In genomic region chr19:49676690-49677231, GRCh38 we compare ENCODE assay signal across 1 cellular context.
TF ChIP-seq lines count a peak whose summit lies in the region.

No MANE protein-coding gene starts in this region.

TF ChIP-seq in K562, 482 proteins besides CTCF, POLR2A, EP300 and RAD21 (continues in another document):
- TF ChIP-seq, protein P1, sequence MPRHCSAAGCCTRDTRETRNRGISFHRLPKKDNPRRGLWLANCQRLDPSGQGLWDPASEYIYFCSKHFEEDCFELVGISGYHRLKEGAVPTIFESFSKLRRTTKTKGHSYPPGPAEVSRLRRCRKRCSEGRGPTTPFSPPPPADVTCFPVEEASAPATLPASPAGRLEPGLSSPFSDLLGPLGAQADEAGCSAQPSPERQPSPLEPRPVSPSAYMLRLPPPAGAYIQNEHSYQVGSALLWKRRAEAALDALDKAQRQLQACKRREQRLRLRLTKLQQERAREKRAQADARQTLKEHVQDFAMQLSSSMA (CRISPR knock-in tag; IDR thresholded peaks at IDR 0.05): no peak
- TF ChIP-seq MEF2D (tag; conservative IDR thresholded peaks at IDR 0.05; ENCODE audit: low read depth) (no peak), JUN (IDR thresholded peaks at IDR 0.05; ENCODE audit: borderline replicate concordance, low read depth, low read length) (no peak), JUN (CRISPR knock-in tag; IDR thresholded peaks at IDR 0.05; ENCODE audit: borderline replicate concordance) (no peak), HCFC1 (IDR thresholded peaks at IDR 0.05; ENCODE audit: low read depth, low read length) (0 out of 2 replicates have a peak, but pooled peaks have one; percentile 19), RFX5 (IDR thresholded peaks at IDR 0.05; ENCODE audit: low read depth, low read length) (peak; percentile 36; the same call in 1 of the 2 replicates), FOS (IDR thresholded peaks at IDR 0.05; ENCODE audit: extremely low read depth, insufficient read length) (peak; percentile 97), SP2 (IDR thresholded peaks at IDR 0.05; ENCODE audit: extremely low read depth, low read depth, low read length, poor library complexity, severe bottlenecking) (peak; percentile 95), ZNF174 (CRISPR knock-in tag; IDR thresholded peaks at IDR 0.05) (no peak), HDAC6 (IDR thresholded peaks at IDR 0.05; ENCODE audit: low read depth, low read length) (no peak), NCOA4 (IDR thresholded peaks at IDR 0.05; ENCODE audit: partially characterized antibody) (no peak), ZNF3 (CRISPR knock-in tag; IDR thresholded peaks at IDR 0.05) (no peak), TEAD1 (CRISPR knock-in tag; IDR thresholded peaks at IDR 0.05) (no peak), ZNF24 (IDR thresholded peaks at IDR 0.05) (no peak), ARID2 (IDR thresholded peaks at IDR 0.05) (no peak), RBM15 (IDR thresholded peaks at IDR 0.05; ENCODE audit: insufficient read depth, low read length) (no peak), NR2C1 (IDR thresholded peaks at IDR 0.05) (peak; percentile 93), NR2C1 (tag; IDR thresholded peaks at IDR 0.05) (peak; percentile 89), ZNF23 (CRISPR knock-in tag; IDR thresholded peaks at IDR 0.05) (no peak), TBP (optimal IDR thresholded peaks at IDR 0.05; ENCODE audit: low read depth, low read length) (peak; percentile 94), ZNF124 (CRISPR knock-in tag; IDR thresholded peaks at IDR 0.05) (no peak), MTA3 (IDR thresholded peaks at IDR 0.05; ENCODE audit: borderline replicate concordance) (peak; percentile 95), GABPA (tag; conservative IDR thresholded peaks at IDR 0.05; ENCODE audit: low read depth) (peak; percentile 79), ZFP36 (IDR thresholded peaks at IDR 0.05; ENCODE audit: low read depth, low read length, partially characterized antibody) (no peak), ATF1 (CRISPR knock-in tag; IDR thresholded peaks at IDR 0.05) (no peak; the same call in 1 of the 2 replicates), ATF1 (tag; IDR thresholded peaks at IDR 0.05) (peak; percentile 98), ATF6 (CRISPR knock-in tag; IDR thresholded peaks at IDR 0.05) (no peak), FOXA3 (CRISPR knock-in tag; conservative IDR thresholded peaks at IDR 0.05 in 1 of 2, IDR thresholded peaks at IDR 0.05 in 1 of 2) (no peak), XRCC5 (IDR thresholded peaks at IDR 0.05; ENCODE audit: low read depth, low read length) (0 out of 2 replicates have a peak, but pooled peaks have one; percentile 38), MGA (IDR thresholded peaks at IDR 0.05) (no peak), ZBTB7A (IDR thresholded peaks at IDR 0.05; ENCODE audit: borderline replicate concordance, control insufficient read depth, low read depth, low read length) (peak; percentile 91; the same call in 1 of the 2 replicates), PYGO2 (tag; IDR thresholded peaks at IDR 0.05) (no peak), NFE2 (IDR thresholded peaks at IDR 0.05; ENCODE audit: low read depth) (peak; percentile 83), CHD2 (IDR thresholded peaks at IDR 0.05; ENCODE audit: low read depth, low read length) (peak; percentile 83), ZNF134 (CRISPR knock-in tag; conservative IDR thresholded peaks at IDR 0.05) (no peak), NFYB (IDR thresholded peaks at IDR 0.05; ENCODE audit: extremely low read depth, insufficient read length) (peak; percentile 79), BRCA1 (IDR thresholded peaks at IDR 0.05) (no peak), BRCA1 (CRISPR knock-in tag; IDR thresholded peaks at IDR 0.05) (no peak), MEF2A (IDR thresholded peaks at IDR 0.05; ENCODE audit: control insufficient read depth, low read depth, low read length) (no peak), TOE1 (IDR thresholded peaks at IDR 0.05; ENCODE audit: borderline replicate concordance) (no peak), TOE1 (CRISPR knock-in tag; IDR thresholded peaks at IDR 0.05; ENCODE audit: borderline replicate concordance, low read depth) (no peak), ZNF444 (CRISPR knock-in tag; IDR thresholded peaks at IDR 0.05) (no peak), ZNF699 (CRISPR knock-in tag; IDR thresholded peaks at IDR 0.05; ENCODE audit: insufficient replicate concordance) (no peak), MYBL2 (IDR thresholded peaks at IDR 0.05; ENCODE audit: low read depth) (no peak), MYBL2 (CRISPR knock-in tag; IDR thresholded peaks at IDR 0.05; ENCODE audit: borderline replicate concordance) (no peak), SP1 (CRISPR knock-in tag; IDR thresholded peaks at IDR 0.05) (peak; percentile 97), ZNF41 (CRISPR knock-in tag; conservative IDR thresholded peaks at IDR 0.05) (no peak), ASH1L (IDR thresholded peaks at IDR 0.05; ENCODE audit: borderline replicate concordance, low read depth, partially characterized antibody) (peak; percentile 96), ZNF197 (CRISPR knock-in tag; IDR thresholded peaks at IDR 0.05; ENCODE audit: low read depth) (no peak), ELF1 (tag; IDR thresholded peaks at IDR 0.05) (no peak), ZNF445 (CRISPR knock-in tag; IDR thresholded peaks at IDR 0.05; ENCODE audit: low read depth) (no peak), TEAD2 (tag; IDR thresholded peaks at IDR 0.05) (no peak)
- TF ChIP-seq, protein P2, sequence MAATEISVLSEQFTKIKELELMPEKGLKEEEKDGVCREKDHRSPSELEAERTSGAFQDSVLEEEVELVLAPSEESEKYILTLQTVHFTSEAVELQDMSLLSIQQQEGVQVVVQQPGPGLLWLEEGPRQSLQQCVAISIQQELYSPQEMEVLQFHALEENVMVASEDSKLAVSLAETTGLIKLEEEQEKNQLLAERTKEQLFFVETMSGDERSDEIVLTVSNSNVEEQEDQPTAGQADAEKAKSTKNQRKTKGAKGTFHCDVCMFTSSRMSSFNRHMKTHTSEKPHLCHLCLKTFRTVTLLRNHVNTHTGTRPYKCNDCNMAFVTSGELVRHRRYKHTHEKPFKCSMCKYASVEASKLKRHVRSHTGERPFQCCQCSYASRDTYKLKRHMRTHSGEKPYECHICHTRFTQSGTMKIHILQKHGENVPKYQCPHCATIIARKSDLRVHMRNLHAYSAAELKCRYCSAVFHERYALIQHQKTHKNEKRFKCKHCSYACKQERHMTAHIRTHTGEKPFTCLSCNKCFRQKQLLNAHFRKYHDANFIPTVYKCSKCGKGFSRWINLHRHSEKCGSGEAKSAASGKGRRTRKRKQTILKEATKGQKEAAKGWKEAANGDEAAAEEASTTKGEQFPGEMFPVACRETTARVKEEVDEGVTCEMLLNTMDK (IDR thresholded peaks at IDR 0.05; ENCODE audit: borderline replicate concordance, insufficient read depth, low read depth, low read length, poor library complexity, severe bottlenecking): no peak
- TF ChIP-seq, protein P3, sequence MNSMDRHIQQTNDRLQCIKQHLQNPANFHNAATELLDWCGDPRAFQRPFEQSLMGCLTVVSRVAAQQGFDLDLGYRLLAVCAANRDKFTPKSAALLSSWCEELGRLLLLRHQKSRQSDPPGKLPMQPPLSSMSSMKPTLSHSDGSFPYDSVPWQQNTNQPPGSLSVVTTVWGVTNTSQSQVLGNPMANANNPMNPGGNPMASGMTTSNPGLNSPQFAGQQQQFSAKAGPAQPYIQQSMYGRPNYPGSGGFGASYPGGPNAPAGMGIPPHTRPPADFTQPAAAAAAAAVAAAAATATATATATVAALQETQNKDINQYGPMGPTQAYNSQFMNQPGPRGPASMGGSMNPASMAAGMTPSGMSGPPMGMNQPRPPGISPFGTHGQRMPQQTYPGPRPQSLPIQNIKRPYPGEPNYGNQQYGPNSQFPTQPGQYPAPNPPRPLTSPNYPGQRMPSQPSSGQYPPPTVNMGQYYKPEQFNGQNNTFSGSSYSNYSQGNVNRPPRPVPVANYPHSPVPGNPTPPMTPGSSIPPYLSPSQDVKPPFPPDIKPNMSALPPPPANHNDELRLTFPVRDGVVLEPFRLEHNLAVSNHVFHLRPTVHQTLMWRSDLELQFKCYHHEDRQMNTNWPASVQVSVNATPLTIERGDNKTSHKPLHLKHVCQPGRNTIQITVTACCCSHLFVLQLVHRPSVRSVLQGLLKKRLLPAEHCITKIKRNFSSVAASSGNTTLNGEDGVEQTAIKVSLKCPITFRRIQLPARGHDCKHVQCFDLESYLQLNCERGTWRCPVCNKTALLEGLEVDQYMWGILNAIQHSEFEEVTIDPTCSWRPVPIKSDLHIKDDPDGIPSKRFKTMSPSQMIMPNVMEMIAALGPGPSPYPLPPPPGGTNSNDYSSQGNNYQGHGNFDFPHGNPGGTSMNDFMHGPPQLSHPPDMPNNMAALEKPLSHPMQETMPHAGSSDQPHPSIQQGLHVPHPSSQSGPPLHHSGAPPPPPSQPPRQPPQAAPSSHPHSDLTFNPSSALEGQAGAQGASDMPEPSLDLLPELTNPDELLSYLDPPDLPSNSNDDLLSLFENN (IDR thresholded peaks at IDR 0.05; ENCODE audit: low read depth in 2 of 2, low read length in 2 of 2): 0 out of 4 replicates have a peak, but pooled peaks of 1 of the 2 experiments have one; percentile 12
